In genomic region chr9:122274055-122274454, GRCh38 we compare ENCODE assay signal across 20 cellular contexts.
"Had no signal": no experiment of that assay in that cellular context is flagged by ENCODE, and none has a peak within 500 bp of the region (broad histone marks: within the 10 kb centered on the region; RNA-seq: fewer than 3 reads in every experiment).

No MANE protein-coding gene starts in this region.

- ATAC-seq: HepG2 had no signal

- DNase-seq: IMR-90, Kasumi-1, MM.1S, NCI-H1092 treated with DMSO at 0.1 percent for 48 hours, NCI-H1436, NCI-H187, NCI-H2029, NCI-H2081 treated with DMSO at 0.1 percent for 48 hours, NCI-H2171, NCI-H226, NCI-H446, NCI-H510A, NCI-H524 treated with DMSO at 0.1 percent for 48 hours, NCI-H69, NCI-H774, RPMI8226, SHP77, SK-N-SH had no signal

- H3K4me2 ChIP-seq: KMS-11, SK-N-SH had no signal

- H3K9ac ChIP-seq: KMS-11, SK-N-SH had no signal

- H3K27ac ChIP-seq: KMS-11 had no signal

- FAIRE-seq: HepG2 had no signal
